18 cellular contexts compared by ENCODE assay signal in genomic region chr4:145879598-145879997, GRCh38. TPM values are rescaled to one million over a fixed set of nuclear protein-coding genes. Genes with fewer than 3 reads are reported as not detected.
DNase-seq lines count a peak whose midpoint lies in the region; ATAC-seq and TF ChIP-seq lines count a peak whose summit lies in the region.
"Had no signal": no experiment of that assay in that cellular context is flagged by ENCODE, and none has a peak within 500 bp of the region (broad histone marks: within the 10 kb centered on the region; RNA-seq: fewer than 3 reads in every experiment).

No MANE protein-coding gene starts in this region.

- no peak overlapping the region for H4K8ac ChIP-seq in IMR-90 (ENCODE audit: low read depth in 2 of 2, low read length in 2 of 2)

- H3K4me1 ChIP-seq in IMR-90 (ENCODE audit: control insufficient read depth, insufficient read depth, low read length) (peaks cover 8% of the 10 kb centered on the region), gastroesophageal sphincter (peaks cover 6 to 34% (median 7%) of the 10 kb centered on the region in 3 donors), prostate gland (replicated peaks) (peaks cover 16% of the 10 kb centered on the region), spleen (peaks cover 5 to 26% (median 12%) of the 10 kb centered on the region in 6 donors)

- POLR2A ChIA-PET in IMR-90 (lab: Charles Lee; ENCODE audit: unreplicated experiment), result no interaction called here

- H4K20me1 ChIP-seq in IMR-90 (ENCODE audit: insufficient read depth, low read length), result 0 out of 2 replicates have a peak, but pooled peaks cover 3% of the 10 kb centered on the region

- H3K27ac ChIP-seq in IMR-90 (ENCODE audit: insufficient read depth, low read length) (no peak overlapping the region; the same call in 1 of the 2 replicates), gastroesophageal sphincter (peak overlapping the region in 3 of 4 donors; percentile 28 to 69 (median 56)), prostate gland (peak overlapping the region in 1 of 2 donors; percentile 25), spleen (no peak overlapping the region)
- H3K27ac ChIP-seq: VCaP had no signal

- peak; percentile 69 for ATAC-seq in IMR-90 (ENCODE audit: low read depth)
- ATAC-seq in gastroesophageal sphincter, result peak; percentile 85
- ATAC-seq in omental fat pad (ENCODE audit: low FRiP score), result peak; percentile 87
- ATAC-seq: naive thymus-derived CD8-positive, alpha-beta T cell had no signal

- intact Hi-C loops in IMR-90 (cut with micrococcal nuclease) (loop anchor here (5.0 kb wide), 1 partner anchor 142 kb away; no protein-coding TSS in a partner anchor), prostate gland (cut with DNase I) (no loop called here), spleen (cut with DNase I; ENCODE audit: low total_unique reads) (no loop called here)

- in situ Hi-C loops in IMR-90 (cut with MboI; ENCODE audit: low sequenced_read_pairs), result no loop called here

- H2BK5ac ChIP-seq in IMR-90 (ENCODE audit: low read depth, low read length, poor library complexity, severe bottlenecking), result no peak overlapping the region

- no peak overlapping the region for H2AK9ac ChIP-seq in IMR-90 (replicated peaks; ENCODE audit: low read depth, low read length, poor library complexity)

- TF ChIP-seq POLR2A in IMR-90 (IDR thresholded peaks at IDR 0.05; ENCODE audit: low read depth, low read length) (no peak), gastroesophageal sphincter (IDR thresholded peaks at IDR 0.05) (no peak), prostate gland (IDR thresholded peaks at IDR 0.05) (no peak), spleen (IDR thresholded peaks at IDR 0.05) (no peak)

- TF ChIP-seq EP300 in gastroesophageal sphincter (IDR thresholded peaks at IDR 0.05), result no peak

- H3K4me3 ChIP-seq in IMR-90 (ENCODE audit: insufficient read depth, low read depth, low read length) (no peak overlapping the region), choroid plexus epithelial cell (ENCODE audit: low read depth, low read length) (no peak overlapping the region), gastroesophageal sphincter (no peak overlapping the region), prostate gland (no peak overlapping the region), spleen (no peak overlapping the region)
- H3K4me3 ChIP-seq: heart right ventricle had no signal

- H3K9ac ChIP-seq in IMR-90 (ENCODE audit: low read depth, low read length), result no peak overlapping the region

- BruUV-seq in IMR-90 (replicated peaks; lab: Mats Ljungman, UMichigan), result no TSS peak

- peak overlapping the region; percentile 42; the same call in 1 of the 2 replicates for H3K4me2 ChIP-seq in IMR-90 (ENCODE audit: low read depth, low read length)

- H3K9me3 ChIP-seq in IMR-90 (ENCODE audit: control insufficient read depth, insufficient read depth, low read length) (no peaks in the 10 kb centered on the region), gastroesophageal sphincter (no peaks in the 10 kb centered on the region), prostate gland (no peaks in the 10 kb centered on the region), spleen (no peaks in the 10 kb centered on the region)
- H3K9me3 ChIP-seq: heart right ventricle had no signal

- WGBS in IMR-90 (ENCODE audit: extremely low coverage in 2 of 2, insufficient read length in 1 of 2), 2 experiments, result no CpG with 5 or more reads among the region's 3 CpGs
- WGBS in gastroesophageal sphincter (ENCODE audit: low coverage in 1 of 2), 2 donors, result 17 to 34% methylated on average over 1 to 3 of the region's 3 CpGs
- WGBS in prostate gland, result 43% methylated on average over 3 of the region's 3 CpGs
- WGBS in spleen, 5 donors, result 38 to 53% (median 50%) methylated on average over 3 of the region's 3 CpGs

- TF ChIP-seq CTCF in IMR-90 (conservative IDR thresholded peaks at IDR 0.05; ENCODE audit: low read depth, low read length) (no peak), choroid plexus epithelial cell (conservative IDR thresholded peaks at IDR 0.05; ENCODE audit: low read depth, low read length) (no peak), gastroesophageal sphincter (IDR thresholded peaks at IDR 0.05) (no peak), omental fat pad (IDR thresholded peaks at IDR 0.05) (no peak), prostate gland (IDR thresholded peaks at IDR 0.05) (no peak), spleen (IDR thresholded peaks at IDR 0.05 in 8 of 11, conservative IDR thresholded peaks at IDR 0.05 in 3 of 11) (no peak)

- H3K79me1 ChIP-seq in IMR-90 (ENCODE audit: low read depth in 1 of 2, low read length in 2 of 2), result peaks cover 10 to 26% of the 10 kb centered on the region in 2 experiments; a peak in 3 of 4 replicates

- H3K23ac ChIP-seq in IMR-90 (ENCODE audit: low read depth, low read length), result no peak overlapping the region

- peaks cover 3% of the 10 kb centered on the region for H3K9me1 ChIP-seq in IMR-90 (ENCODE audit: insufficient read depth, low read length)

- no peak overlapping the region for H2AFZ ChIP-seq in IMR-90 (replicated peaks; ENCODE audit: low read length, poor library complexity)

- CTCF ChIA-PET in IMR-90 (lab: Yijun Ruan, JAX), result interaction anchor here (0.9 kb wide), 1 partner anchor 10 kb away, joined by 3 read pairs; no protein-coding TSS in a partner anchor

- no peak overlapping the region for H2BK20ac ChIP-seq in IMR-90 (ENCODE audit: low read depth, low read length)

- H2AK5ac ChIP-seq in IMR-90 (ENCODE audit: low read depth, low read length), result no peak overlapping the region

- H4K91ac ChIP-seq in IMR-90 (ENCODE audit: insufficient read depth, low read depth, low read length), result no peak overlapping the region

- H2BK15ac ChIP-seq in IMR-90 (ENCODE audit: low read depth, low read length), result no peak overlapping the region

- TF ChIP-seq RAD21 in IMR-90 (IDR thresholded peaks at IDR 0.05; ENCODE audit: low read length), result no peak

- no peak overlapping the region for H3K14ac ChIP-seq in IMR-90 (replicated peaks; ENCODE audit: low read depth, low read length)

- H2BK120ac ChIP-seq in IMR-90 (ENCODE audit: low read depth, low read length), result no peak overlapping the region

- H3K4ac ChIP-seq in IMR-90 (ENCODE audit: low read depth, low read length), result no peak overlapping the region

- no peak overlapping the region for H3K56ac ChIP-seq in IMR-90 (ENCODE audit: extremely low read depth, insufficient read depth, low read length)

- DNase-seq in IMR-90 (peak; percentile 20), choroid plexus epithelial cell (ENCODE audit: low read depth) (peak; percentile 86), omental fat pad (ENCODE audit: low spot score) (no peak), T-helper 9 cell (no peak), prostate gland (ENCODE audit: low spot score) (no peak), spleen (no peak)
- no peak for DNase-seq in activated CD8-positive, alpha-beta memory T cell treated with anti-CD3 and anti-CD28 coated beads for 24 hours
- DNase-seq: activated CD4-positive, alpha-beta memory T cell treated with anti-CD3 and anti-CD28 coated beads, Interleukin-2, amount 10 ng/mL, durations not matched to agents 7 days and 5 days; activated naive CD4-positive, alpha-beta T cell treated with anti-CD3 and anti-CD28 coated beads, Interleukin-2, amount 50 U/mL, for 16 hours; activated T-cell treated with anti-CD3 and anti-CD28 coated beads, Interleukin-2, amount 50 U/mL, for 24 hours; H7; heart right ventricle; naive thymus-derived CD8-positive, alpha-beta T cell; NCI-H1436 treated with DMSO at 0.1 percent for 48 hours; SIG-M5; stimulated activated CD8-positive, alpha-beta memory T cell treated with anti-CD3 and anti-CD28 coated beads, Interleukin-4, amount 100 ng/mL, for 48 hours had no signal

- no peak overlapping the region for H3K18ac ChIP-seq in IMR-90 (ENCODE audit: low read depth, low read length)

- no peak overlapping the region for H4K5ac ChIP-seq in IMR-90 (ENCODE audit: low read depth, low read length)

- dilution Hi-C loops in IMR-90 (cut with HindIII; ENCODE audit: low sequenced_read_pairs, unreplicated experiment), result no loop called here

- H3K27me3 ChIP-seq in IMR-90 (ENCODE audit: control insufficient read depth, insufficient read depth, low read length) (no peaks in the 10 kb centered on the region), gastroesophageal sphincter (no peaks in the 10 kb centered on the region), prostate gland (replicated peaks; ENCODE audit: insufficient read depth) (no peaks in the 10 kb centered on the region), spleen (replicated peaks in 1 of 7) (no peaks in the 10 kb centered on the region)
- H3K27me3 ChIP-seq: heart right ventricle had no signal

- H3K36me3 ChIP-seq in IMR-90 (ENCODE audit: control insufficient read depth, insufficient read depth, low read length) (peaks cover 6% of the 10 kb centered on the region), gastroesophageal sphincter (peaks cover 0 to 10% of the 10 kb centered on the region in 2 donors), prostate gland (no peaks in the 10 kb centered on the region), spleen (peaks cover 0 to 22% (median 0%) of the 10 kb centered on the region in 6 donors)
- H3K36me3 ChIP-seq: heart right ventricle had no signal

TF ChIP-seq in IMR-90, 13 proteins besides CTCF, POLR2A, EP300 and RAD21:
- TF ChIP-seq RFX5 (IDR thresholded peaks at IDR 0.05; ENCODE audit: low read depth, low read length), result no peak

RNA-seq across cellular contexts. Expression of gene ZNF827, which starts 59.0 kb away (rescaled TPM):
- total RNA-seq in IMR-90 (2012; rRNA removed) (6.6 and 6.7 TPM in 2 replicates), gastroesophageal sphincter (10 to 100 TPM in 3 of 4 donors, 1 to 10 TPM in 1; 9.3 to 39.4 (median 20.3) TPM), omental fat pad (10 to 100 TPM in 1 of 4 donors, 1 to 10 TPM in 3; 5.2 to 11.8 (median 7.1) TPM), prostate gland (100 to 1,000 TPM; 221 to 286 TPM), spleen (10 to 100 TPM; 15.9 to 31.6 (median 19.9) TPM)
- polyA plus RNA-seq in IMR-90 (2012; rRNA removed) (31.7 and 37.5 TPM in 2 replicates), spleen (1 to 10 TPM; 3.3 to 5.3 (median 4.6) TPM)
- 13.3 and 21.6 TPM in 2 replicates for polyA plus RNA-seq in IMR-90 (2012; cell fraction: cytosol; rRNA removed)
- polyA plus RNA-seq in IMR-90 (2012; cell fraction: nucleus; rRNA removed; ENCODE audit: low replicate concordance), result 73.5 and 158 TPM in 2 replicates

Comparison
In these comparisons a context has a peak if more than half of its experiments do, and no peak if none do; other contexts are left out.
1. DNase-seq: peak in IMR-90 (single experiment) and choroid plexus epithelial cell (single experiment); none in omental fat pad (single experiment), T-helper 9 cell (single experiment), prostate gland (single experiment), activated CD8-positive, alpha-beta memory T cell treated with anti-CD3 and anti-CD28 coated beads for 24 hours (single experiment) and spleen (single experiment).
2. H3K27ac ChIP-seq: peak in gastroesophageal sphincter (3 of 4); none in IMR-90 (single experiment) and spleen (0 of 8).
3. RNA of gene ZNF827, which starts 59.0 kb away (total RNA-seq): 221 to 286 TPM in prostate gland; 9.3 to 39.4 TPM in gastroesophageal sphincter, 15.9 to 31.6 TPM in spleen, 5.2 to 11.8 TPM in omental fat pad and 6.6 to 6.7 TPM in IMR-90; every median in the first group is over 4 times any median in the second.
4. Peak in every context shown above with its lines, with median percentiles within 50 percentile points of each other: ATAC-seq.